In the genomic region with DNA sequence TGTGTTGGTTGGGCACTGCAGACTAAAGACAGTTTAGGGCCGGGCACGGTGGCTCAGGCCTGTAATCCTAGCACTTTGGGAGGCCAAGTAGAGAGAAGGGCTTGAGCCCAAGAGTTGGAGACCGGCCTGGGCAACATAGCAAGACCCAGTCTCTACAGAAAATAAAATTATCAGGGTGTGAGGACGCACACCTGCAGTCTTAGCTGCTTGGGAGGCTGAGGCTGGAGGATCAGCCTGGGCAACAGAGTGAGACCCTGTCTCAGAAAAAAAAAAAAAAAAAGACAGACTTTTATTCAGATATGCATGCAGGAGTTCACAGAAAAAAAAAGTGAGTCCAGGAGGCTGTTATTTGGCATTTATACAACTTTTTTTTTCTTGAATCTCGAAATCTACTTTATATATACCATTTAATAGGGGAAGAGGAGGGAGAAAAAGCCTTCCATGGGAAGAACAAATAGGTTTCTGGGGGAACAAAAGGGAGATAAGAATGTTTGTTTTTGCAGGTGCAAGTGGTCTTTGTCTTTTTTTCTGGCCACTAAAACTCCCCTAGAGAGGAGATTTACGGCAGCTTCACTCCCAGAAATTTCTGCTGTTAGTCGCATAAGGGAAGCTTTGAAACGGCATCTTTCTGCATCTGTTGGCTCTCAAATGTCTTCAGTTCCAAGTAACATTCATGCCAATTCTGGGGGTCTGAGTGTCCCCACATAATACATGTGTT, we compare ENCODE assay signal across 26 cellular contexts.
"Had no signal": no experiment of that assay in that cellular context is flagged by ENCODE, and none has a peak within 500 bp of the region (broad histone marks: within the 10 kb centered on the region; RNA-seq: fewer than 3 reads in every experiment).

No MANE protein-coding gene starts in this region.

- H3K4me2 ChIP-seq: SK-N-SH had no signal

- H3K4me1 ChIP-seq: SJCRH30 had no signal

- H3K4me1 Mint-ChIP-seq: activated naive CD4-positive, alpha-beta T cell treated with anti-CD3 and anti-CD28 coated beads, Interleukin-2, amount 50 U/mL, for 24 hours had no signal

- H3K4me3 Mint-ChIP-seq: activated CD8-positive, alpha-beta T cell treated with anti-CD3 and anti-CD28 coated beads for 36 hours; activated naive CD4-positive, alpha-beta T cell treated with anti-CD3 and anti-CD28 coated beads, Interleukin-2, amount 50 U/mL, for 24 hours; activated T-cell treated with anti-CD3 and anti-CD28 coated beads, Interleukin-2, amount 50 U/mL, for 24 hours; activated T-helper 1 cell treated with anti-CD3 and anti-CD28 coated beads, Interleukin-12 subunit alpha, Interleukin-12 subunit beta, Interleukin-2, Interleukin-4 antibody, amounts not matched to agents 30 ng/mL and 10 ng/mL and 1 ng/mL, durations not matched to agents 14 hours and 24 hours and 36 hours had no signal

- H3K27me3 ChIP-seq: SJCRH30 had no signal

- H3K27ac Mint-ChIP-seq: activated CD8-positive, alpha-beta T cell treated with anti-CD3 and anti-CD28 coated beads for 36 hours; activated naive CD4-positive, alpha-beta T cell treated with anti-CD3 and anti-CD28 coated beads, Interleukin-2, amount 50 U/mL, for 24 hours; activated T-cell treated with anti-CD3 and anti-CD28 coated beads, Interleukin-2, amount 50 U/mL, for 24 hours; activated T-helper 1 cell treated with anti-CD3 and anti-CD28 coated beads, Interleukin-12 subunit alpha, Interleukin-12 subunit beta, Interleukin-2, Interleukin-4 antibody, amounts not matched to agents 30 ng/mL and 10 ng/mL and 1 ng/mL, durations not matched to agents 14 hours and 24 hours and 36 hours had no signal

- H3K4me3 ChIP-seq: SJCRH30 had no signal

- H3K9me3 ChIP-seq: SJCRH30, SK-N-SH had no signal

- H3K9ac ChIP-seq: SK-N-SH had no signal

- ATAC-seq: activated CD4-positive, CD25-positive, alpha-beta regulatory T cell treated with anti-CD3 and anti-CD28 coated beads, Interleukin-2, amount 50 U/mL, for 24 hours; activated CD8-positive, alpha-beta T cell treated with anti-CD3 and anti-CD28 coated beads for 36 hours; Panc1 had no signal

- H3K9me3 Mint-ChIP-seq: activated CD8-positive, alpha-beta T cell treated with anti-CD3 and anti-CD28 coated beads for 36 hours; activated naive CD4-positive, alpha-beta T cell treated with anti-CD3 and anti-CD28 coated beads, Interleukin-2, amount 50 U/mL, for 24 hours; activated T-cell treated with anti-CD3 and anti-CD28 coated beads, Interleukin-2, amount 50 U/mL, for 24 hours; activated T-helper 1 cell treated with anti-CD3 and anti-CD28 coated beads, Interleukin-12 subunit alpha, Interleukin-12 subunit beta, Interleukin-2, Interleukin-4 antibody, amounts not matched to agents 30 ng/mL and 10 ng/mL and 1 ng/mL, durations not matched to agents 14 hours and 24 hours and 36 hours had no signal

- H3K27ac ChIP-seq: SJCRH30, WERI-Rb-1 had no signal

- H3K36me3 Mint-ChIP-seq: activated naive CD4-positive, alpha-beta T cell treated with anti-CD3 and anti-CD28 coated beads, Interleukin-2, amount 50 U/mL, for 24 hours had no signal

- H3K9me2 ChIP-seq: SK-N-SH had no signal

- H3K27me3 Mint-ChIP-seq: activated CD8-positive, alpha-beta T cell treated with anti-CD3 and anti-CD28 coated beads for 36 hours; activated naive CD4-positive, alpha-beta T cell treated with anti-CD3 and anti-CD28 coated beads, Interleukin-2, amount 50 U/mL, for 24 hours; activated T-cell treated with anti-CD3 and anti-CD28 coated beads, Interleukin-2, amount 50 U/mL, for 24 hours had no signal

- DNase-seq: activated CD4-positive, alpha-beta T cell treated with anti-CD3 and anti-CD28 coated beads for 4 hours; activated CD8-positive, alpha-beta memory T cell treated with anti-CD3 and anti-CD28 coated beads, Interleukin-2, amount 50 U/mL, for 48 hours; activated CD8-positive, alpha-beta T cell treated with anti-CD3 and anti-CD28 coated beads for 36 hours; activated effector memory CD4-positive, alpha-beta T cell treated with Interleukin-2 at 50 U/mL for 16 hours; activated naive CD4-positive, alpha-beta T cell; activated T-cell treated with anti-CD3 and anti-CD28 coated beads, Interleukin-2, amount 50 U/mL, for 24 hours; aorta; IMR-90; KG1; NCI-H1092; NCI-H1417; NCI-H1930; NCI-H2171; NCI-H226; NCI-H526 treated with DMSO at 0.1 percent for 48 hours; NCI-H82; Right ventricle myocardium superior; RPMI8226; SJCRH30; SK-N-SH; T-helper 1 cell; WERI-Rb-1 had no signal
